20 cellular contexts compared by ENCODE assay signal in genomic region chr15:25796395-25796794, GRCh38.
DNase-seq lines count a peak whose midpoint lies in the region; FAIRE-seq and TF ChIP-seq lines count a peak whose summit lies in the region.
"Had no signal": no experiment of that assay in that cellular context is flagged by ENCODE, and none has a peak within 500 bp of the region (broad histone marks: within the 10 kb centered on the region; RNA-seq: fewer than 3 reads in every experiment).

No MANE protein-coding gene starts in this region.

- peaks cover 55% of the 10 kb centered on the region for H3K4me1 Mint-ChIP-seq in activated T-helper 1 cell treated with anti-CD3 and anti-CD28 coated beads, Interleukin-12 subunit alpha, Interleukin-12 subunit beta, Interleukin-2, Interleukin-4 antibody, amounts not matched to agents 30 ng/mL and 10 ng/mL and 1 ng/mL, durations not matched to agents 14 hours and 24 hours and 36 hours (ENCODE audit: low read depth)

- H3K9ac ChIP-seq in GM23248: no peak overlapping the region
- no peak overlapping the region for H3K9ac ChIP-seq in smooth muscle cell (ENCODE audit: low read depth)

- H3K27ac ChIP-seq in GM23248 (peak overlapping the region; percentile 60; the same call in 1 of the 2 replicates), ascending aorta (peak overlapping the region; percentile 54 to 89), hepatocyte (peak overlapping the region; percentile 86), smooth muscle cell (ENCODE audit: low read depth) (peak overlapping the region; percentile 78)

- H2AFZ ChIP-seq in GM23248 (no peak overlapping the region), hepatocyte (no peak overlapping the region), smooth muscle cell (ENCODE audit: low read depth) (no peak overlapping the region)

- no peaks in the 10 kb centered on the region for H3K27me3 ChIP-seq in GM23248 (replicated peaks; ENCODE audit: insufficient read depth)
- H3K27me3 ChIP-seq in ascending aorta: no peaks in the 10 kb centered on the region
- no peaks in the 10 kb centered on the region for H3K27me3 ChIP-seq in hepatocyte
- H3K27me3 ChIP-seq in smooth muscle cell (ENCODE audit: low read depth): no peaks in the 10 kb centered on the region

- H3K9me3 Mint-ChIP-seq in activated T-helper 1 cell treated with anti-CD3 and anti-CD28 coated beads, Interleukin-12 subunit alpha, Interleukin-12 subunit beta, Interleukin-2, Interleukin-4 antibody, amounts not matched to agents 30 ng/mL and 10 ng/mL and 1 ng/mL, durations not matched to agents 14 hours and 24 hours and 36 hours: no peaks in the 10 kb centered on the region

- no peak for TF ChIP-seq POLR2A in erythroblast (IDR thresholded peaks at IDR 0.05; ENCODE audit: low read length)

- H3K9me2 ChIP-seq in GM23248 (ENCODE audit: insufficient read depth) (no peaks in the 10 kb centered on the region), hepatocyte (replicated peaks; ENCODE audit: insufficient read depth) (no peaks in the 10 kb centered on the region)

- WGBS in GM23248 (ENCODE audit: low coverage in 1 of 2, low lambda C conversion rate in 2 of 2, missing lambda C conversion rate in 2 of 2), 2 experiments: 78 to 79% methylated on average over 7 of the region's 7 CpGs
- WGBS in hepatocyte (ENCODE audit: low lambda C conversion rate, missing lambda C conversion rate): 90% methylated on average over 7 of the region's 7 CpGs
- 68% methylated on average over 7 of the region's 7 CpGs for WGBS in smooth muscle cell (ENCODE audit: low lambda C conversion rate)

- peaks cover 10% of the 10 kb centered on the region for H3K36me3 Mint-ChIP-seq in activated T-helper 1 cell treated with anti-CD3 and anti-CD28 coated beads, Interleukin-12 subunit alpha, Interleukin-12 subunit beta, Interleukin-2, Interleukin-4 antibody, amounts not matched to agents 30 ng/mL and 10 ng/mL and 1 ng/mL, durations not matched to agents 14 hours and 24 hours and 36 hours (ENCODE audit: low read depth)

- H3K79me2 ChIP-seq in GM23248 (ENCODE audit: insufficient read depth) (peaks cover 100% of the 10 kb centered on the region), hepatocyte (no peaks in the 10 kb centered on the region), smooth muscle cell (ENCODE audit: low read depth) (peaks cover 19% of the 10 kb centered on the region)

- no peak for FAIRE-seq in RCC 7860 (lab: Jason Lieb, UNC)

- intact Hi-C loops in ascending aorta (cut with DNase I): loop anchor here (10.0 kb wide), 1 partner anchor 362 kb away; the partner anchor contains the start of gene UBE3A
- intact Hi-C loops in activated T-helper 1 cell treated with anti-CD3 and anti-CD28 coated beads, Interleukin-12 subunit alpha, Interleukin-12 subunit beta, Interleukin-2, Interleukin-4 antibody, amounts not matched to agents 30 ng/mL and 10 ng/mL and 1 ng/mL, durations not matched to agents 14 hours and 24 hours and 36 hours (cut with micrococcal nuclease): no loop called here

- H4K20me1 ChIP-seq in GM23248 (ENCODE audit: insufficient read depth) (no peaks in the 10 kb centered on the region), hepatocyte (ENCODE audit: insufficient read depth, poor library complexity, severe bottlenecking) (no peaks in the 10 kb centered on the region), smooth muscle cell (ENCODE audit: low read depth) (no peaks in the 10 kb centered on the region)

- no peak overlapping the region for H3K27ac Mint-ChIP-seq in activated T-helper 1 cell treated with anti-CD3 and anti-CD28 coated beads, Interleukin-12 subunit alpha, Interleukin-12 subunit beta, Interleukin-2, Interleukin-4 antibody, amounts not matched to agents 30 ng/mL and 10 ng/mL and 1 ng/mL, durations not matched to agents 14 hours and 24 hours and 36 hours

- no peak overlapping the region for H3K4me3 ChIP-seq in GM23248
- no peak overlapping the region for H3K4me3 ChIP-seq in ascending aorta
- H3K4me3 ChIP-seq in hepatocyte: no peak overlapping the region
- H3K4me3 ChIP-seq in smooth muscle cell: no peak overlapping the region
- H3K4me3 ChIP-seq: HAP-1 had no signal

- H3K4me2 ChIP-seq in GM23248 (ENCODE audit: unreplicated experiment): no peak overlapping the region
- no peak overlapping the region for H3K4me2 ChIP-seq in hepatocyte
- no peak overlapping the region for H3K4me2 ChIP-seq in smooth muscle cell

- H3K4me1 ChIP-seq in GM23248 (ENCODE audit: insufficient read depth) (peaks cover 31% of the 10 kb centered on the region), ascending aorta (peaks cover 28 to 58% of the 10 kb centered on the region in 2 donors), hepatocyte (ENCODE audit: insufficient read depth) (peaks cover 7% of the 10 kb centered on the region), smooth muscle cell (ENCODE audit: low read depth) (no peaks in the 10 kb centered on the region)
- H3K4me1 ChIP-seq: Caco-2 had no signal

- H3K27me3 Mint-ChIP-seq in activated T-helper 1 cell treated with anti-CD3 and anti-CD28 coated beads, Interleukin-12 subunit alpha, Interleukin-12 subunit beta, Interleukin-2, Interleukin-4 antibody, amounts not matched to agents 30 ng/mL and 10 ng/mL and 1 ng/mL, durations not matched to agents 14 hours and 24 hours and 36 hours (ENCODE audit: insufficient read depth): no peaks in the 10 kb centered on the region
- H3K27me3 Mint-ChIP-seq: CD4-positive, CD25-positive, alpha-beta regulatory T cell had no signal

- H3K36me3 ChIP-seq in GM23248 (ENCODE audit: low read depth): no peaks in the 10 kb centered on the region
- no peaks in the 10 kb centered on the region for H3K36me3 ChIP-seq in ascending aorta
- H3K36me3 ChIP-seq in hepatocyte (replicated peaks; ENCODE audit: insufficient read depth, low read depth): no peaks in the 10 kb centered on the region
- H3K36me3 ChIP-seq in smooth muscle cell (ENCODE audit: low read depth): no peaks in the 10 kb centered on the region
- H3K36me3 ChIP-seq: HAP-1 had no signal

- DNase-seq in GM23248: no peak
- DNase-seq in ascending aorta (ENCODE audit: low spot score in 2 of 2): no peak
- no peak for DNase-seq in hepatocyte (ENCODE audit: low spot score)
- DNase-seq in smooth muscle cell (lab: John Stamatoyannopoulos, UW; ENCODE audit: unreplicated experiment): no peak
- DNase-seq in erythroblast (lab: John Stamatoyannopoulos, UW): no peak
- DNase-seq in RCC 7860 (ENCODE audit: low spot score): no peak
- no peak for DNase-seq in activated T-helper 1 cell treated with anti-CD3 and anti-CD28 coated beads, Interleukin-12 subunit alpha, Interleukin-12 subunit beta, Interleukin-2, Interleukin-4 antibody, amounts not matched to agents 30 ng/mL and 10 ng/mL and 1 ng/mL, durations not matched to agents 14 hours and 24 hours and 36 hours (ENCODE audit: low spot score)
- DNase-seq: ACHN, AML-193, Caco-2, DMS153, Karpas-422, MM.1S, NCI-H1105, NCI-H1694, NCI-H345, NCI-H69, SIG-M5 had no signal

- in situ Hi-C loops in GM23248 (cut with MboI): no loop called here

- no peaks in the 10 kb centered on the region for H3K9me3 ChIP-seq in GM23248 (ENCODE audit: low read depth)
- H3K9me3 ChIP-seq in ascending aorta: no peaks in the 10 kb centered on the region
- H3K9me3 ChIP-seq in hepatocyte (ENCODE audit: low read depth): no peaks in the 10 kb centered on the region
- no peaks in the 10 kb centered on the region for H3K9me3 ChIP-seq in smooth muscle cell (replicated peaks; ENCODE audit: low read depth)
- H3K9me3 ChIP-seq: Caco-2, HAP-1 had no signal

- no peak overlapping the region for H3K4me3 Mint-ChIP-seq in activated T-helper 1 cell treated with anti-CD3 and anti-CD28 coated beads, Interleukin-12 subunit alpha, Interleukin-12 subunit beta, Interleukin-2, Interleukin-4 antibody, amounts not matched to agents 30 ng/mL and 10 ng/mL and 1 ng/mL, durations not matched to agents 14 hours and 24 hours and 36 hours

- no peak for TF ChIP-seq CTCF in ascending aorta (IDR thresholded peaks at IDR 0.05)
- no peak for TF ChIP-seq CTCF in hepatocyte (IDR thresholded peaks at IDR 0.05; ENCODE audit: poor library complexity)
- no peak for TF ChIP-seq CTCF in smooth muscle cell (IDR thresholded peaks at IDR 0.05; ENCODE audit: borderline replicate concordance, insufficient read depth, poor library complexity, severe bottlenecking)

- H3F3A ChIP-seq in GM23248 (ENCODE audit: insufficient read depth) (peaks cover 7% of the 10 kb centered on the region), smooth muscle cell (ENCODE audit: low read depth) (peaks cover 4% of the 10 kb centered on the region)
